17 cellular contexts compared by ENCODE assay signal in the genomic region with DNA sequence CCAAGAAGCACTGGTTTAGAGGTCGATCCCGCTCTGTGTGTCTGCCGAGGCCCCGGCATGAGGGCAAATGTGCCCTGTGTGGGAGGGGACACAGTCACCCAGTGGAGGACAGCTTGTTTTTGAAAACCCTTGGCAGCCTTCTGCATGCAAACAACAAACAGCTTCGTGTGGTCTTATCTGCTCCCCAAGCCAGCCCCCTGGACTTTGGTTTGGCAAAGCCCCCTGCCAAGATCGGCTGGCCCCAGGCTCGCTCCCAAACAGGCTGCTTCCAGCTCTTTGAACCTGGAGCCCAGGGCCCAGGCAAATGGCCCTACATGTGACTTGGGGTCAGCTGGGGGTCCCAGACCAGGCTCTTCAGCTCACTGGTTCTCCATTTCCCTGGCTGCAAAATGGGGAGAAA. TPM values are rescaled to one million over a fixed set of nuclear protein-coding genes. Genes with fewer than 3 reads are reported as not detected.
A peak's percentile ranks its signal among the peaks of the same experiment; 100 is the strongest.
DNase-seq lines count a peak whose midpoint lies in the region; ATAC-seq, FAIRE-seq and TF ChIP-seq lines count a peak whose summit lies in the region.
"Had no signal": no experiment of that assay in that cellular context is flagged by ENCODE, and none has a peak within 500 bp of the region (broad histone marks: within the 10 kb centered on the region; RNA-seq: fewer than 3 reads in every experiment).

No MANE protein-coding gene starts in this region.

- H3K79me2 ChIP-seq in H1 (ENCODE audit: control insufficient read depth in 1 of 2, insufficient read depth in 2 of 2, low read length in 2 of 2): no peaks in the 10 kb centered on the region
- no peaks in the 10 kb centered on the region for H3K79me2 ChIP-seq in mesendoderm (ENCODE audit: control insufficient read depth, insufficient read depth, low read length)

- H2AK5ac ChIP-seq in H1 (ENCODE audit: low read depth, low read length): no peak overlapping the region
- no peak overlapping the region for H2AK5ac ChIP-seq in mesendoderm (ENCODE audit: low read length)

- H3K79me1 ChIP-seq in H1 (ENCODE audit: low read depth, low read length): no peaks in the 10 kb centered on the region
- H3K79me1 ChIP-seq in mesendoderm (ENCODE audit: low read length): no peaks in the 10 kb centered on the region

- TF ChIP-seq CTCF in AG10803 (conservative IDR thresholded peaks at IDR 0.05; ENCODE audit: low read length) (no peak), H1 (IDR thresholded peaks at IDR 0.05; ENCODE audit: control extremely low read depth in 1 of 3, insufficient read depth in 1 of 3, low read depth in 1 of 3, low read length in 3 of 3) (no peak)

- no peaks in the 10 kb centered on the region for H3K36me3 ChIP-seq in H1 (ENCODE audit: control insufficient read depth in 2 of 4, insufficient read depth in 4 of 4, low read length in 3 of 4)
- H3K36me3 ChIP-seq in mesendoderm (ENCODE audit: control insufficient read depth, insufficient read depth, low read length): no peaks in the 10 kb centered on the region
- H3K36me3 ChIP-seq in subcutaneous abdominal adipose tissue (ENCODE audit: control insufficient read depth in 5 of 5, insufficient read depth in 5 of 5, low read length in 5 of 5): peaks cover 0 to 5% (median 3%) of the 10 kb centered on the region in 5 donors
- H3K36me3 ChIP-seq: SJSA1 had no signal

- no peak overlapping the region for H3K23ac ChIP-seq in H1 (ENCODE audit: insufficient read length)
- no peak overlapping the region for H3K23ac ChIP-seq in mesendoderm (ENCODE audit: low read length)

- H2BK5ac ChIP-seq in H1 (ENCODE audit: low read depth, low read length) (no peak overlapping the region), mesendoderm (ENCODE audit: low read length) (no peak overlapping the region)

- peaks cover 0 to 9% (median 4%) of the 10 kb centered on the region in 4 experiments; a peak in 3 of 7 replicates for H3K27me3 ChIP-seq in H1 (replicated peaks in 1 of 4; ENCODE audit: control insufficient read depth in 3 of 4, extremely low read depth in 1 of 4, insufficient read depth in 3 of 4, low read length in 3 of 4)
- H3K27me3 ChIP-seq in mesendoderm (ENCODE audit: insufficient read depth, low read length, poor library complexity): no peaks in the 10 kb centered on the region
- H3K27me3 ChIP-seq in subcutaneous abdominal adipose tissue (ENCODE audit: control insufficient read depth in 5 of 5, insufficient read depth in 4 of 5, low read length in 5 of 5): peaks cover 0 to 9% (median 4%) of the 10 kb centered on the region in 5 donors
- H3K27me3 ChIP-seq: SJSA1 had no signal

- H4K91ac ChIP-seq in H1 (replicated peaks; ENCODE audit: insufficient read length, low read length): no peak overlapping the region

- no peak overlapping the region for H4K5ac ChIP-seq in H1 (ENCODE audit: insufficient read length, low read depth, low read length)
- H4K5ac ChIP-seq in mesendoderm (ENCODE audit: low read length): no peak overlapping the region

- peak overlapping the region; percentile 29; the same call in 1 of the 2 replicates for H2BK15ac ChIP-seq in H1 (ENCODE audit: low read length)
- H2BK15ac ChIP-seq in mesendoderm (replicated peaks; ENCODE audit: low read depth): no peak overlapping the region

- H3K9me3 ChIP-seq in H1 (ENCODE audit: insufficient read depth in 2 of 2, low read depth in 1 of 2, low read length in 1 of 2): no peaks in the 10 kb centered on the region
- no peaks in the 10 kb centered on the region for H3K9me3 ChIP-seq in subcutaneous abdominal adipose tissue (ENCODE audit: control insufficient read depth in 5 of 5, low read length in 5 of 5)
- H3K9me3 ChIP-seq: SJSA1 had no signal

- CTCF ChIA-PET in H1 (lab: Charles Lee; ENCODE audit: partially characterized antibody): interaction anchor here (0.6 to 10.9 kb wide), 6 partner anchors 8 to 176 kb away, joined by 3 to 145 read pairs (median 4); no protein-coding TSS in a partner anchor

- no peak overlapping the region for H2BK20ac ChIP-seq in H1 (ENCODE audit: low read length)

- DNase-seq in AG10803 (ENCODE audit: low read depth): no peak
- DNase-seq in H1 (ENCODE audit: low read depth in 1 of 2, low spot score in 2 of 2): no peak
- no peak for DNase-seq in mesendoderm
- no peak for DNase-seq in ecto neural progenitor cell (ENCODE audit: low spot score)
- DNase-seq in occipital lobe (lab: John Stamatoyannopoulos, UW): no peak
- DNase-seq in activated effector memory CD4-positive, alpha-beta T cell treated with anti-CD3 and anti-CD28 coated beads, Interleukin-2, amount 50 U/mL, for 16 hours: no peak
- DNase-seq: activated effector memory CD4-positive, alpha-beta T cell treated with Interleukin-2 at 50 U/mL for 16 hours; erythroblast; NCI-H2081 treated with DMSO at 0.1 percent for 48 hours; NCI-H526 had no signal

- H3K18ac ChIP-seq in H1 (ENCODE audit: extremely low read depth, low read length): no peak overlapping the region
- H3K18ac ChIP-seq in mesendoderm (ENCODE audit: low read length): no peak overlapping the region

- H3K4ac ChIP-seq in H1 (replicated peaks; ENCODE audit: insufficient read length, low read depth, low read length) (no peak overlapping the region), mesendoderm (ENCODE audit: low read depth, low read length) (no peak overlapping the region)

- H3K4me1 ChIP-seq in H1 (replicated peaks in 1 of 4; ENCODE audit: control insufficient read depth in 3 of 4, insufficient read depth in 4 of 4, low read length in 3 of 4): peaks cover 0 to 31% (median 18%) of the 10 kb centered on the region in 4 experiments; a peak in 6 of 7 replicates
- peaks cover 5% of the 10 kb centered on the region for H3K4me1 ChIP-seq in mesendoderm (ENCODE audit: control insufficient read depth, low read depth, low read length)
- peaks cover 29 to 87% (median 86%) of the 10 kb centered on the region in 5 donors for H3K4me1 ChIP-seq in subcutaneous abdominal adipose tissue (ENCODE audit: control insufficient read depth in 5 of 5, insufficient read depth in 5 of 5, low read length in 5 of 5)

- ATAC-seq in GM18873 (IDR thresholded peaks at IDR 0.05; ENCODE audit: low FRiP score, unreplicated experiment): no peak
- ATAC-seq: activated CD4-positive, CD25-positive, alpha-beta regulatory T cell treated with anti-CD3 and anti-CD28 coated beads, Interleukin-2, amount 50 U/mL, for 24 hours had no signal

- FAIRE-seq in H1 (lab: Jason Lieb, UNC): no peak

- H3K9ac ChIP-seq in H1 (replicated peaks in 1 of 4; ENCODE audit: extremely low read depth in 1 of 4, low read depth in 3 of 4, low read length in 3 of 4) (no peak overlapping the region), mesendoderm (ENCODE audit: low read length) (no peak overlapping the region), subcutaneous abdominal adipose tissue (ENCODE audit: low read length in 5 of 5) (peak overlapping the region in 1 of 5 donors; percentile 53)

- H3K27ac ChIP-seq in H1 (ENCODE audit: low read depth, low read length) (no peak overlapping the region), mesendoderm (ENCODE audit: low read depth, low read length) (no peak overlapping the region), subcutaneous abdominal adipose tissue (ENCODE audit: low read depth, low read length) (peak overlapping the region; percentile 76)
- H3K27ac ChIP-seq: HL-60, SJSA1 had no signal

- H4K8ac ChIP-seq in H1 (ENCODE audit: extremely low read depth, insufficient read depth, low read length): no peak overlapping the region; the same call in 1 of the 2 replicates
- no peak overlapping the region for H4K8ac ChIP-seq in mesendoderm (ENCODE audit: low read depth, low read length)

- no peaks in the 10 kb centered on the region for H4K20me1 ChIP-seq in H1 (replicated peaks in 1 of 2; ENCODE audit: control insufficient read depth in 1 of 2, insufficient read depth in 2 of 2, low read length in 2 of 2)

- no peak overlapping the region for H2BK12ac ChIP-seq in H1 (ENCODE audit: low read depth, low read length)

- H3K4me3 ChIP-seq in AG10803 (ENCODE audit: low read length) (peak overlapping the region; percentile 23; the same call in 1 of the 2 replicates), H1 (ENCODE audit: extremely low read depth in 1 of 4, insufficient read depth in 2 of 4, low read depth in 3 of 4, low read length in 4 of 4) (no peak overlapping the region), mesendoderm (ENCODE audit: low read length) (no peak overlapping the region), subcutaneous abdominal adipose tissue (ENCODE audit: low read depth in 1 of 5, low read length in 5 of 5) (peak overlapping the region; percentile 16 to 63 (median 39))
- H3K4me3 ChIP-seq: SJSA1 had no signal

- H2BK120ac ChIP-seq in H1 (replicated peaks; ENCODE audit: low read depth, low read length) (no peak overlapping the region), mesendoderm (ENCODE audit: low read depth, low read length) (no peak overlapping the region)

- TF ChIP-seq RAD21 in H1 (IDR thresholded peaks at IDR 0.05 in 1 of 2, conservative IDR thresholded peaks at IDR 0.05 in 1 of 2; ENCODE audit: low read depth in 2 of 2, low read length in 2 of 2): no peak

- H3K56ac ChIP-seq in H1 (replicated peaks; ENCODE audit: insufficient read length, low read depth, low read length) (no peak overlapping the region), mesendoderm (ENCODE audit: low read length) (peak overlapping the region; percentile 15)

- TF ChIP-seq POLR2A in H1 (IDR thresholded peaks at IDR 0.05; ENCODE audit: control extremely low read depth in 1 of 2, low read depth in 2 of 2, low read length in 2 of 2): no peak

- H3K4me2 ChIP-seq in H1 (ENCODE audit: insufficient read depth in 1 of 2, low read depth in 2 of 2, low read length in 2 of 2) (no peak overlapping the region), mesendoderm (ENCODE audit: low read length) (no peak overlapping the region)

- H3K14ac ChIP-seq in H1 (ENCODE audit: insufficient read length): no peak overlapping the region

- no peaks in the 10 kb centered on the region; the same call in 1 of the 2 replicates for H3K23me2 ChIP-seq in H1 (ENCODE audit: low read depth, low read length)

- WGBS in H1 (ENCODE audit: extremely low coverage in 1 of 2, insufficient coverage in 1 of 2, insufficient read length in 1 of 2, insufficient replicate concordance in 2 of 2, low coverage in 1 of 2, low lambda C conversion rate in 2 of 2, missing lambda C conversion rate in 1 of 2), 2 experiments: 84% methylated on average over 7 of the region's 7 CpGs; no CpG with 5 or more reads in 1 of the 2 experiments
- WGBS in mesendoderm (ENCODE audit: extremely low coverage, insufficient coverage, low lambda C conversion rate): no CpG with 5 or more reads among the region's 7 CpGs

- POLR2A ChIA-PET in H1 (lab: Charles Lee; ENCODE audit: partially characterized antibody): interaction anchor here (0.5 kb wide), 1 partner anchor 398 kb away, joined by 3 read pairs; no protein-coding TSS in a partner anchor

- H2AFZ ChIP-seq in H1 (ENCODE audit: low read length): no peak overlapping the region

- no peak for TF ChIP-seq EP300 in H1 (IDR thresholded peaks at IDR 0.05; ENCODE audit: borderline replicate concordance in 1 of 2, low read depth in 2 of 2, low read length in 2 of 2)

RNA-seq across cellular contexts. Expression of a gene that starts 2.9 kb away (rescaled TPM):
- total RNA-seq in H1 (2021; fragmentation: NEBNext Ultra II Directional; extraction: Animal tissue kit (Norgen Biotek cat#: 25700)): 5.6 and 5.9 TPM in 2 replicates
- polyA plus RNA-seq in H1 (2011; rRNA removed): 5.1 and 5.4 TPM in 2 replicates
- polyA plus RNA-seq in H1 (2011; cell fraction: cytosol; rRNA removed): 3.2 TPM
- polyA plus RNA-seq in H1 (2011; cell fraction: nucleus; rRNA removed): 7.8 TPM
- polyA plus RNA-seq in H1 (2012, experiment 1 of 2): 2.2 to 4.9 TPM (median 4.4 TPM) in 4 replicates
- polyA plus RNA-seq in H1 (2012, experiment 2 of 2): 3.7 TPM
- polyA plus RNA-seq in H1 (2013, experiment 1 of 2): 4.6 TPM
- 5.6 TPM for polyA plus RNA-seq in H1 (2013, experiment 2 of 2)
- polyA minus RNA-seq in H1 (2011; rRNA and poly(A)+ RNA removed): 1.2 TPM in 2 replicates
- polyA minus RNA-seq in H1 (2011; cell fraction: cytosol; rRNA and poly(A)+ RNA removed): 1.4 TPM
- polyA minus RNA-seq in H1 (2011; cell fraction: nucleus; rRNA and poly(A)+ RNA removed): 1.5 TPM
- polyA plus RNA-seq in mesendoderm (2013, experiment 1 of 2): 0.95 TPM
- 1.1 TPM for polyA plus RNA-seq in mesendoderm (2013, experiment 2 of 2)
- 10.9 TPM for total RNA-seq in occipital lobe
- total RNA-seq: H4, SJSA1 had no signal
- polyA plus RNA-seq: IgD-negative memory B cell had no signal

RNA-seq across cellular contexts. Expression of a gene that starts 52.7 kb away (rescaled TPM):
- total RNA-seq in H1 (2021; fragmentation: NEBNext Ultra II Directional; extraction: Animal tissue kit (Norgen Biotek cat#: 25700)): 92.1 and 93.5 TPM in 2 replicates
- 108 and 172 TPM in 2 replicates for polyA plus RNA-seq in H1 (2011; rRNA removed)
- polyA plus RNA-seq in H1 (2011; cell fraction: cytosol; rRNA removed): 82.7 TPM
- polyA plus RNA-seq in H1 (2011; cell fraction: nucleus; rRNA removed): 129 TPM
- 63.0 to 88.9 TPM (median 81.1 TPM) in 4 replicates for polyA plus RNA-seq in H1 (2012, experiment 1 of 2)
- 77.4 TPM for polyA plus RNA-seq in H1 (2012, experiment 2 of 2)
- 44.8 TPM for polyA plus RNA-seq in H1 (2013, experiment 1 of 2)
- polyA plus RNA-seq in H1 (2013, experiment 2 of 2): 46.9 TPM
- polyA minus RNA-seq in H1 (2011; rRNA and poly(A)+ RNA removed): 72.5 and 119 TPM in 2 replicates
- 61.9 TPM for polyA minus RNA-seq in H1 (2011; cell fraction: cytosol; rRNA and poly(A)+ RNA removed)
- polyA minus RNA-seq in H1 (2011; cell fraction: nucleus; rRNA and poly(A)+ RNA removed): 34.6 TPM
- 47.9 TPM for polyA plus RNA-seq in mesendoderm (2013, experiment 1 of 2)
- 48.4 TPM for polyA plus RNA-seq in mesendoderm (2013, experiment 2 of 2)
- 14.5 TPM for total RNA-seq in occipital lobe

Comparison
In these comparisons a context has a peak if more than half of its experiments do, and no peak if none do; other contexts are left out.
1. H3K4me3 ChIP-seq: peak in AG10803 (single experiment) and subcutaneous abdominal adipose tissue (5 of 5); none in H1 (0 of 4) and mesendoderm (single experiment).